Comparison of ENCODE assay signal across 10 cellular contexts in genomic region chr2:55150834-55151233, GRCh38.
DNase-seq lines count a peak whose midpoint lies in the region; ATAC-seq and TF ChIP-seq lines count a peak whose summit lies in the region.
"Had no signal": no experiment of that assay in that cellular context is flagged by ENCODE, and none has a peak within 500 bp of the region (broad histone marks: within the 10 kb centered on the region; RNA-seq: fewer than 3 reads in every experiment).

No MANE protein-coding gene starts in this region.

- DNase-seq in germinal center (ENCODE audit: low spot score) (peak; percentile 36), SHP77 (lab: John Stamatoyannopoulos, UW) (no peak)
- no peak for DNase-seq in stimulated activated CD4-positive, alpha-beta T cell treated with anti-CD3 and anti-CD28 coated beads, Interleukin-2, amount 100 ng/mL, for 24 hours
- no peak for DNase-seq in effector CD4-positive, alpha-beta T cell
- no peak for DNase-seq in activated CD4-positive, alpha-beta T cell treated with anti-CD3 and anti-CD28 coated beads, Interleukin-2, amount 50 U/mL, for 4 hours
- DNase-seq: activated T-cell treated with anti-CD3 and anti-CD28 coated beads, Interleukin-2, amount 50 U/mL, for 1 hour; GM23248 had no signal

- ATAC-seq in GM18505 (IDR thresholded peaks at IDR 0.05; ENCODE audit: unreplicated experiment) (peak; percentile 77), GM21528 (IDR thresholded peaks at IDR 0.05; ENCODE audit: low FRiP score, unreplicated experiment) (peak; percentile 89), HG03378 (IDR thresholded peaks at IDR 0.05; ENCODE audit: unreplicated experiment) (peak; percentile 56)

- no peak for TF ChIP-seq POLR2A in GM18505 (IDR thresholded peaks at IDR 0.05; ENCODE audit: borderline replicate concordance, extremely low read depth, insufficient read depth, insufficient read length)
